Comparison of ENCODE assay signal across 8 cellular contexts in the genomic region with DNA sequence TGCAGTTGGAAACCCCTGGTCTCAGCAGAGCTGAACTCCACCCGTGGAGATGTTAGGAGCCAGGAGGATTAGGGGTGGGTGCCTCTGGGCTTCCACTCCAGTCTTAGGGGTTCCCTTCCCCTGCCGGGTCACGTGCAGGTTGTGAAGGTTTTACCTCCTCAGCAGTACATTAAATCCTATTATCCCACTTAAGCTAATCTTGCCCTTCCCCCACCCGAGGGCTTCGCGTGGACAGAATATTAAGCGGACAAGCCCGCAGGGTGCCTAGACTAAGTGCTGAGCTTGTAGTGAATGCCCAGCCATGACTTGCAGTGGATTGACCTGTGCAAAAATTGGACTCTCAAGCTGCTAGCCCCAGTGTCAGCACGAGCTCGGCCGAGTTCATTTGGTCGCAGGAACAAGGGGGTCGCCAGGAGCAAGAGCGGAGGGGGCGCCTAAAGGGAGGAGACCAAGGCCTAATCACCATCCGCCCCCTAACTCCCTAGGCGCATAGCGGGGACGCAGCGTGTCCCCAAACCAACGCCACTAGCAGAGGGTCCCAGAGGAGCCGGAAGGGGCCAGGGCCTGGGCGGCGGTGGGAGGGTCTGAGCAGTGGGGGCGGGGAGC. TPM values are rescaled to one million over a fixed set of nuclear protein-coding genes. Genes with fewer than 3 reads are reported as not detected.
A peak's percentile ranks its signal among the peaks of the same experiment; 100 is the strongest.
DNase-seq lines count a peak whose midpoint lies in the region; ATAC-seq lines count a peak whose summit lies in the region.

No MANE protein-coding gene starts in this region.

- peak overlapping the region; percentile 87 to 95 (median 88) for H3K4me3 Mint-ChIP-seq in CD4-positive, CD25-positive, alpha-beta regulatory T cell
- H3K4me3 Mint-ChIP-seq in T-helper 17 cell, result peak overlapping the region; percentile 91

- peak overlapping the region; percentile 98 for H3K4me2 ChIP-seq in skeletal muscle satellite cell (ENCODE audit: low read length)

- H3K27ac Mint-ChIP-seq in CD4-positive, CD25-positive, alpha-beta regulatory T cell, result peak overlapping the region; percentile 76 to 91 (median 88)
- peak overlapping the region; percentile 47 for H3K27ac Mint-ChIP-seq in T-helper 17 cell

- no peaks in the 10 kb centered on the region for H3K9me3 Mint-ChIP-seq in CD4-positive, CD25-positive, alpha-beta regulatory T cell

- H3K27me3 Mint-ChIP-seq in CD4-positive, CD25-positive, alpha-beta regulatory T cell, result no peaks in the 10 kb centered on the region
- no peaks in the 10 kb centered on the region for H3K27me3 Mint-ChIP-seq in T-helper 17 cell

- H3K4me3 ChIP-seq in CD4-positive, CD25-positive, alpha-beta regulatory T cell (ENCODE audit: low read depth, low read length), result peak overlapping the region; percentile 48
- peak overlapping the region; percentile 62 for H3K4me3 ChIP-seq in HAP-1
- H3K4me3 ChIP-seq in skeletal muscle satellite cell (ENCODE audit: low read length), result peak overlapping the region; percentile 94

- no peak for DNase-seq in CD4-positive, CD25-positive, alpha-beta regulatory T cell
- DNase-seq in HAP-1 (ENCODE audit: low spot score in 2 of 2) (peak in 1 of 2 experiments; percentile 32), T-helper 17 cell (no peak), left cardiac atrium (no peak), OCI-M1 (lab: John Stamatoyannopoulos, UW) (no peak)
- no peak for DNase-seq in activated CD4-positive, CD25-positive, alpha-beta regulatory T cell treated with anti-CD3 and anti-CD28 coated beads, Interleukin-2, amount 50 U/mL, for 72 hours

- no peaks in the 10 kb centered on the region for H3K27me3 ChIP-seq in CD4-positive, CD25-positive, alpha-beta regulatory T cell (ENCODE audit: control insufficient read depth, insufficient read depth, low read length)
- H3K27me3 ChIP-seq in HAP-1 (ENCODE audit: low read depth) (no peaks in the 10 kb centered on the region), skeletal muscle satellite cell (ENCODE audit: control insufficient read depth, insufficient read depth, low read length) (peaks cover 6% of the 10 kb centered on the region)

- peak overlapping the region; percentile 78 for H3K9ac ChIP-seq in skeletal muscle satellite cell (ENCODE audit: low read depth, low read length)

- peaks cover 25% of the 10 kb centered on the region for H3K4me1 ChIP-seq in CD4-positive, CD25-positive, alpha-beta regulatory T cell (ENCODE audit: control insufficient read depth, insufficient read depth, low read length, poor library complexity, severe bottlenecking)
- peaks cover 11% of the 10 kb centered on the region for H3K4me1 ChIP-seq in HAP-1
- peaks cover 26% of the 10 kb centered on the region for H3K4me1 ChIP-seq in skeletal muscle satellite cell (ENCODE audit: control insufficient read depth, insufficient read depth, low read length)

- H3K4me1 Mint-ChIP-seq in CD4-positive, CD25-positive, alpha-beta regulatory T cell, result peaks cover 0 to 27% (median 14%) of the 10 kb centered on the region in 4 donors
- H3K4me1 Mint-ChIP-seq in T-helper 17 cell, result peaks cover 24% of the 10 kb centered on the region

- intact Hi-C loops in left cardiac atrium (cut with DNase I), result no loop called here

- no peaks in the 10 kb centered on the region for H3K36me3 ChIP-seq in CD4-positive, CD25-positive, alpha-beta regulatory T cell (ENCODE audit: control insufficient read depth, insufficient read depth, low read length)
- no peaks in the 10 kb centered on the region; the same call in 1 of the 2 replicates for H3K36me3 ChIP-seq in HAP-1 (replicated peaks)
- no peaks in the 10 kb centered on the region for H3K36me3 ChIP-seq in skeletal muscle satellite cell (ENCODE audit: insufficient read depth, low read length)

- H3K36me3 Mint-ChIP-seq in CD4-positive, CD25-positive, alpha-beta regulatory T cell, result no peaks in the 10 kb centered on the region
- H3K36me3 Mint-ChIP-seq in T-helper 17 cell (ENCODE audit: low read depth), result no peaks in the 10 kb centered on the region

- peak overlapping the region; percentile 65 for H3K27ac ChIP-seq in CD4-positive, CD25-positive, alpha-beta regulatory T cell (ENCODE audit: insufficient read depth, low read length, poor library complexity, severe bottlenecking)

- peak in 1 of 2 donors; percentile 24 for ATAC-seq in CD4-positive, CD25-positive, alpha-beta regulatory T cell (ENCODE audit: low read depth in 2 of 2)
- no peak for ATAC-seq in T-helper 17 cell
- ATAC-seq in left cardiac atrium, result peak; percentile 5 to 6
- ATAC-seq in GM18858 (IDR thresholded peaks at IDR 0.05; ENCODE audit: unreplicated experiment), result no peak

- no peaks in the 10 kb centered on the region for H3K9me3 ChIP-seq in CD4-positive, CD25-positive, alpha-beta regulatory T cell (ENCODE audit: control insufficient read depth in 2 of 2, low read length in 2 of 2)
- H3K9me3 ChIP-seq in HAP-1 (no peaks in the 10 kb centered on the region), T-helper 17 cell (ENCODE audit: control insufficient read depth, low read length, poor library complexity, severe bottlenecking) (no peaks in the 10 kb centered on the region), skeletal muscle satellite cell (replicated peaks; ENCODE audit: low read length) (no peaks in the 10 kb centered on the region)

- in situ Hi-C loops in HAP-1 (cut with MboI; ENCODE audit: low sequenced_read_pairs), result no loop called here

RNA-seq across cellular contexts. Expression of a gene that starts 0.5 kb away (rescaled TPM):
- 20.2 TPM for total RNA-seq in CD4-positive, CD25-positive, alpha-beta regulatory T cell
- 1 to 10 TPM; 5.1 to 7.3 (median 6.8) TPM for polyA plus RNA-seq in CD4-positive, CD25-positive, alpha-beta regulatory T cell
- total RNA-seq in T-helper 17 cell (10 to 100 TPM; 15.4 to 23.4 TPM), left cardiac atrium (10 to 100 TPM; 26.2 to 41.2 TPM)
- total RNA-seq in skeletal muscle satellite cell (2012; rRNA removed), result 10.9 and 15.2 TPM in 2 replicates

RNA-seq across cellular contexts. Expression of a gene that starts 33.1 kb away (rescaled TPM):
- 148 TPM for total RNA-seq in CD4-positive, CD25-positive, alpha-beta regulatory T cell
- 100 to 1,000 TPM; 185 to 263 (median 222) TPM for polyA plus RNA-seq in CD4-positive, CD25-positive, alpha-beta regulatory T cell
- total RNA-seq in T-helper 17 cell (100 to 1,000 TPM; 166 to 183 TPM), left cardiac atrium (10 to 100 TPM; 53.2 to 55.0 TPM)
- total RNA-seq in skeletal muscle satellite cell (2012; rRNA removed), result 22.8 and 39.1 TPM in 2 replicates

RNA-seq across cellular contexts. Expression of a gene that starts 33.4 kb away (rescaled TPM):
- total RNA-seq in CD4-positive, CD25-positive, alpha-beta regulatory T cell, result 3.3 TPM
- 1 to 10 TPM in 2 of 4 donors, under 1 TPM in 2; 0.84 to 1.6 (median 1.1) TPM for polyA plus RNA-seq in CD4-positive, CD25-positive, alpha-beta regulatory T cell
- 1 to 10 TPM; 3.7 to 4.6 TPM for total RNA-seq in T-helper 17 cell
- 10 to 100 TPM in 1 of 2 donors, 1 to 10 TPM in 1; 9.4 to 11.9 TPM for total RNA-seq in left cardiac atrium
- 4.1 and 4.4 TPM in 2 replicates for total RNA-seq in skeletal muscle satellite cell (2012; rRNA removed)

RNA-seq across cellular contexts. Expression of a gene that starts 48.7 kb away (rescaled TPM):
- total RNA-seq in CD4-positive, CD25-positive, alpha-beta regulatory T cell, result 0.25 TPM
- polyA plus RNA-seq in CD4-positive, CD25-positive, alpha-beta regulatory T cell, result under 1 TPM in 3 of 4 donors, not detected in 1; 0.13 to 0.64 (median 0.18) TPM
- under 1 TPM in 1 of 2 donors, not detected in 1; 0.29 TPM for total RNA-seq in T-helper 17 cell
- not detected for total RNA-seq in left cardiac atrium
- total RNA-seq in skeletal muscle satellite cell (2012; rRNA removed), result not detected in 2 replicates

Comparison
In these comparisons a context has a peak if more than half of its experiments do, and no peak if none do; other contexts are left out.
1. ATAC-seq: peak in left cardiac atrium (2 of 2); none in T-helper 17 cell (single experiment) and GM18858 (single experiment).
2. Peak in every context shown above with its lines, with median percentiles within 50 percentile points of each other: H3K4me3 ChIP-seq.